ENCODE assay signal across 19 cellular contexts in genomic region chr1:81296584-81296983, GRCh38.
DNase-seq lines count a peak whose midpoint lies in the region; ATAC-seq and TF ChIP-seq lines count a peak whose summit lies in the region.
"Had no signal": no experiment of that assay in that cellular context is flagged by ENCODE, and none has a peak within 500 bp of the region (broad histone marks: within the 10 kb centered on the region; RNA-seq: fewer than 3 reads in every experiment).

No MANE protein-coding gene starts in this region.

- no peak for ATAC-seq in HG03280 (IDR thresholded peaks at IDR 0.05; ENCODE audit: unreplicated experiment)
- ATAC-seq: A549 had no signal

- DNase-seq in AG10803 (ENCODE audit: low read depth) (peak; percentile 37), H4 (ENCODE audit: low spot score) (peak; percentile 41), dedifferentiated amniotic fluid mesenchymal stem cell (ENCODE audit: extremely low spot score) (peak; percentile 91), retinal pigment epithelial cell (ENCODE audit: low read depth) (peak; percentile 86), cerebellar cortex (ENCODE audit: low spot score) (no peak), NCI-H2196 (lab: John Stamatoyannopoulos, UW; ENCODE audit: unreplicated experiment) (no peak)
- DNase-seq: BE2C; Calu3; CD4-positive, alpha-beta memory T cell; DMS53; H9; MG63; NCI-H1092; NCI-H146; NCI-H2081; NCI-H510A treated with DMSO at 0.1 percent for 48 hours; NCI-H82 had no signal

- H3K4me3 ChIP-seq in AG10803 (ENCODE audit: low read length) (no peak overlapping the region), retinal pigment epithelial cell (ENCODE audit: low read length) (no peak overlapping the region)
- H3K4me3 ChIP-seq: A549, MG63 had no signal

- TF ChIP-seq CTCF in AG10803 (conservative IDR thresholded peaks at IDR 0.05; ENCODE audit: low read length) (no peak), retinal pigment epithelial cell (conservative IDR thresholded peaks at IDR 0.05; ENCODE audit: low read depth, low read length) (no peak)

Comparison
In these comparisons a context has a peak if more than half of its experiments do, and no peak if none do; other contexts are left out.
1. DNase-seq: peak in AG10803 (single experiment), H4 (single experiment), dedifferentiated amniotic fluid mesenchymal stem cell (single experiment) and retinal pigment epithelial cell (single experiment); none in cerebellar cortex (single experiment) and NCI-H2196 (single experiment).